In the genomic region with DNA sequence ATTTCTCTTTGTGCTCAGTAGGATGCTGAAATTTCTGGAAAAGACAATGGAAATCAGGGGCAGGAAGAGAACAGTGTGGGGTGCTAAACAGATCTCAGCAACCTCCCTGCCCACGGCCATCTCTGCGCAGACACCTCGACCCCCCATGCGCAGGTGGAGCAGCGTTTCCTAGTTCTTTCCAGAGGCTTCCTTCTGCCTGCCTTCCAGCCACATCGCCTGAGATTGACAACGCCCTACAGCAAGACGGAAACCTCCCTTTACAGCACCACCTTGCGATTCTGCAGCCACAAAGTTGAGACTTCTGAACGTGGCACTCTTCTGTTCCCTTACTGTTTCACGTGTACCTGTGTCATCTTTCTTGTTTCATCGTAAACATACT, we compare ENCODE assay signal across 15 cellular contexts. TPM values are rescaled to one million over a fixed set of nuclear protein-coding genes. Genes with fewer than 3 reads are reported as not detected.
A peak's percentile ranks its signal among the peaks of the same experiment; 100 is the strongest.
DNase-seq lines count a peak whose midpoint lies in the region; ATAC-seq, FAIRE-seq and TF ChIP-seq lines count a peak whose summit lies in the region.
"Had no signal": no experiment of that assay in that cellular context is flagged by ENCODE, and none has a peak within 500 bp of the region (broad histone marks: within the 10 kb centered on the region; RNA-seq: fewer than 3 reads in every experiment).

No MANE protein-coding gene starts in this region.

- peaks cover 3% of the 10 kb centered on the region for H3K36me3 Mint-ChIP-seq in activated T-helper 2 cell treated with anti-CD3 and anti-CD28 coated beads, Interferon-gamma antibody, Interleukin-2, Interleukin-4, amounts not matched to agents 10 μg/mL and 5 μg/mL and 100 μg/mL, durations not matched to agents 14 hours and 24 hours and 36 hours (ENCODE audit: low read depth)
- H3K36me3 Mint-ChIP-seq in naive thymus-derived CD4-positive, alpha-beta T cell: peaks cover 0 to 9% (median 0%) of the 10 kb centered on the region in 5 donors

- H3K4me1 ChIP-seq in SK-N-SH (ENCODE audit: control insufficient read depth in 1 of 2, insufficient read depth in 2 of 2, low read depth in 1 of 2, low read length in 1 of 2): peaks cover 0 to 6% of the 10 kb centered on the region in 2 experiments; a peak in 1 of 4 replicates
- peaks cover 13 to 24% of the 10 kb centered on the region in 2 donors for H3K4me1 ChIP-seq in naive thymus-derived CD4-positive, alpha-beta T cell (ENCODE audit: control insufficient read depth in 2 of 2, insufficient read depth in 2 of 2, low read length in 2 of 2)

- H3K79me2 ChIP-seq in SK-N-SH (ENCODE audit: insufficient read depth): no peaks in the 10 kb centered on the region

- H3K4me3 ChIP-seq in SK-N-SH (ENCODE audit: low read depth in 2 of 2, low read length in 1 of 2): no peak overlapping the region
- H3K4me3 ChIP-seq in naive thymus-derived CD4-positive, alpha-beta T cell (ENCODE audit: low read length): no peak overlapping the region
- H3K4me3 ChIP-seq: cardiac muscle cell had no signal

- H3K36me3 ChIP-seq in SK-N-SH (replicated peaks in 1 of 2; ENCODE audit: control insufficient read depth in 1 of 2, insufficient read depth in 2 of 2, low read length in 1 of 2): no peaks in the 10 kb centered on the region
- no peaks in the 10 kb centered on the region for H3K36me3 ChIP-seq in naive thymus-derived CD4-positive, alpha-beta T cell (ENCODE audit: control insufficient read depth in 2 of 3, insufficient read depth in 3 of 3, low read length in 3 of 3)
- H3K36me3 ChIP-seq: cardiac muscle cell had no signal

- no peaks in the 10 kb centered on the region for H3F3A ChIP-seq in SK-N-SH (replicated peaks; ENCODE audit: insufficient read depth)

- POLR2A ChIA-PET in SK-N-SH (lab: Yijun Ruan, JAX): no interaction called here
- POLR2A ChIA-PET in naive thymus-derived CD4-positive, alpha-beta T cell (lab: Charles Lee): interaction anchor here (1.0 to 3.8 kb wide), 5 partner anchors 33 to 113 kb away, joined by 3 to 22 read pairs (median 4); partner anchors contain the start of genes CASP10 and CFLAR

- ATAC-seq in SK-N-SH treated with all-trans-retinoic acid at 6 μM for 48 hours: no peak
- no peak for ATAC-seq in naive thymus-derived CD4-positive, alpha-beta T cell
- no peak for ATAC-seq in GM21447 (IDR thresholded peaks at IDR 0.05; ENCODE audit: unreplicated experiment)

- no peak for TF ChIP-seq CTCF in SK-N-SH (IDR thresholded peaks at IDR 0.05)
- TF ChIP-seq CTCF in GM13977 (IDR thresholded peaks at IDR 0.05; ENCODE audit: extremely low read depth, insufficient read depth, missing control alignments): no peak

- no peaks in the 10 kb centered on the region for H3K27me3 Mint-ChIP-seq in activated T-helper 2 cell treated with anti-CD3 and anti-CD28 coated beads, Interferon-gamma antibody, Interleukin-2, Interleukin-4, amounts not matched to agents 10 μg/mL and 5 μg/mL and 100 μg/mL, durations not matched to agents 14 hours and 24 hours and 36 hours (ENCODE audit: low read depth)
- H3K27me3 Mint-ChIP-seq in naive thymus-derived CD4-positive, alpha-beta T cell: no peaks in the 10 kb centered on the region

- 76% methylated on average over 12 of the region's 12 CpGs for WGBS in SK-N-SH (ENCODE audit: low lambda C conversion rate)

- H2AFZ ChIP-seq in SK-N-SH (ENCODE audit: low read depth): peak overlapping the region; percentile 17; the same call in 1 of the 2 replicates

- CTCF ChIA-PET in SK-N-SH (lab: Yijun Ruan, JAX): no interaction called here
- CTCF ChIA-PET in naive thymus-derived CD4-positive, alpha-beta T cell (lab: Charles Lee): interaction anchor here (1.8 to 2.2 kb wide), 2 partner anchors 8 to 46 kb away, joined by 6 to 16 read pairs; partner anchors contain the start of gene CASP10

- H3K9me3 Mint-ChIP-seq in activated T-helper 2 cell treated with anti-CD3 and anti-CD28 coated beads, Interferon-gamma antibody, Interleukin-2, Interleukin-4, amounts not matched to agents 10 μg/mL and 5 μg/mL and 100 μg/mL, durations not matched to agents 14 hours and 24 hours and 36 hours: no peaks in the 10 kb centered on the region
- H3K9me3 Mint-ChIP-seq in naive thymus-derived CD4-positive, alpha-beta T cell: peaks cover 0 to 4% (median 0%) of the 10 kb centered on the region in 11 donors
- H3K9me3 Mint-ChIP-seq: neural crest cell had no signal

- peak; percentile 8 for FAIRE-seq in GM19239 (lab: Jason Lieb, UNC)

- in situ Hi-C loops in GM13977 (cut with MboI; ENCODE audit: low pct_unique_long_range_greater_than_20kb, low sequenced_read_pairs, unreplicated experiment): no loop called here

- TF ChIP-seq EP300 in SK-N-SH (IDR thresholded peaks at IDR 0.05; ENCODE audit: borderline replicate concordance in 1 of 2, low read depth in 1 of 2, low read length in 1 of 2): no peak

- no peaks in the 10 kb centered on the region for H3K9me3 ChIP-seq in SK-N-SH
- no peaks in the 10 kb centered on the region for H3K9me3 ChIP-seq in naive thymus-derived CD4-positive, alpha-beta T cell (ENCODE audit: control insufficient read depth in 2 of 3, low read length in 3 of 3)

- peak overlapping the region; percentile 73 for H3K27ac Mint-ChIP-seq in activated T-helper 2 cell treated with anti-CD3 and anti-CD28 coated beads, Interferon-gamma antibody, Interleukin-2, Interleukin-4, amounts not matched to agents 10 μg/mL and 5 μg/mL and 100 μg/mL, durations not matched to agents 14 hours and 24 hours and 36 hours
- peak overlapping the region; percentile 81 to 96 (median 90) for H3K27ac Mint-ChIP-seq in naive thymus-derived CD4-positive, alpha-beta T cell

- no peak overlapping the region for H3K4me3 Mint-ChIP-seq in activated T-helper 2 cell treated with anti-CD3 and anti-CD28 coated beads, Interferon-gamma antibody, Interleukin-2, Interleukin-4, amounts not matched to agents 10 μg/mL and 5 μg/mL and 100 μg/mL, durations not matched to agents 14 hours and 24 hours and 36 hours (ENCODE audit: low read depth)
- H3K4me3 Mint-ChIP-seq in naive thymus-derived CD4-positive, alpha-beta T cell: peak overlapping the region; percentile 25 to 75 (median 70)
- H3K4me3 Mint-ChIP-seq: neural crest cell had no signal

- no peaks in the 10 kb centered on the region for H3K9me2 ChIP-seq in SK-N-SH

- no peak overlapping the region for H3K27ac ChIP-seq in SK-N-SH (ENCODE audit: low read depth in 2 of 2, low read length in 1 of 2)
- H3K27ac ChIP-seq in naive thymus-derived CD4-positive, alpha-beta T cell (ENCODE audit: low read depth, low read length): peak overlapping the region; percentile 15
- H3K27ac ChIP-seq: 22Rv1, cardiac muscle cell had no signal

- peaks cover 37% of the 10 kb centered on the region for H3K4me1 Mint-ChIP-seq in activated T-helper 2 cell treated with anti-CD3 and anti-CD28 coated beads, Interferon-gamma antibody, Interleukin-2, Interleukin-4, amounts not matched to agents 10 μg/mL and 5 μg/mL and 100 μg/mL, durations not matched to agents 14 hours and 24 hours and 36 hours (ENCODE audit: low read depth)
- H3K4me1 Mint-ChIP-seq in naive thymus-derived CD4-positive, alpha-beta T cell: peaks cover 12 to 78% (median 63%) of the 10 kb centered on the region in 7 donors
- H3K4me1 Mint-ChIP-seq: neural crest cell had no signal

- intact Hi-C loops in activated T-helper 2 cell treated with anti-CD3 and anti-CD28 coated beads, Interferon-gamma antibody, Interleukin-2, Interleukin-4, amounts not matched to agents 10 μg/mL and 5 μg/mL and 100 μg/mL, durations not matched to agents 14 hours and 24 hours and 36 hours (cut with micrococcal nuclease): no loop called here
- intact Hi-C loops in naive thymus-derived CD4-positive, alpha-beta T cell (cut with micrococcal nuclease): no loop called here

- no peak overlapping the region for H3K4me2 ChIP-seq in SK-N-SH

- DNase-seq in SK-N-SH (no peak), GM19239 (ENCODE audit: insufficient read length, low spot score) (no peak), GM13977 (ENCODE audit: low spot score) (no peak), hippocampal formation (lab: John Stamatoyannopoulos, UW) (no peak)
- no peak for DNase-seq in activated T-helper 2 cell treated with anti-CD3 and anti-CD28 coated beads, Interferon-gamma antibody, Interleukin-2, Interleukin-4, amounts not matched to agents 10 μg/mL and 5 μg/mL and 100 μg/mL, durations not matched to agents 14 hours and 24 hours and 36 hours (ENCODE audit: low spot score)
- peak in 1 of 9 donors; percentile 11 for DNase-seq in naive thymus-derived CD4-positive, alpha-beta T cell
- DNase-seq: activated gamma-delta T cell, COR-L47, GF-D8, NCI-H2107 had no signal

- no peaks in the 10 kb centered on the region for H3K27me3 ChIP-seq in SK-N-SH (ENCODE audit: insufficient read depth)
- no peaks in the 10 kb centered on the region for H3K27me3 ChIP-seq in naive thymus-derived CD4-positive, alpha-beta T cell (ENCODE audit: control insufficient read depth in 2 of 2, insufficient read depth in 2 of 2, low read length in 2 of 2)

- TF ChIP-seq RAD21 in SK-N-SH (IDR thresholded peaks at IDR 0.05; ENCODE audit: low read length): no peak

- H3K9ac ChIP-seq in SK-N-SH: no peak overlapping the region

- H4K20me1 ChIP-seq in SK-N-SH (ENCODE audit: insufficient read depth): no peaks in the 10 kb centered on the region

TF ChIP-seq in SK-N-SH, 30 proteins besides CTCF, POLR2A, EP300 and RAD21 (continues in another document):
- TF ChIP-seq, protein P1, sequence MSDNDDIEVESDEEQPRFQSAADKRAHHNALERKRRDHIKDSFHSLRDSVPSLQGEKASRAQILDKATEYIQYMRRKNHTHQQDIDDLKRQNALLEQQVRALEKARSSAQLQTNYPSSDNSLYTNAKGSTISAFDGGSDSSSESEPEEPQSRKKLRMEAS (IDR thresholded peaks at IDR 0.05; ENCODE audit: low read depth): no peak

TF ChIP-seq in SK-N-SH treated with all-trans-retinoic acid at 6 μM for 48 hours, 23 proteins besides CTCF, POLR2A, EP300 and RAD21 (continues in another document):
- no peak for TF ChIP-seq ISL1 (CRISPR knock-in tag; IDR thresholded peaks at IDR 0.05)
- no peak for TF ChIP-seq GLIS3 (CRISPR knock-in tag; IDR thresholded peaks at IDR 0.05)
- no peak for TF ChIP-seq SNAI2 (CRISPR knock-in tag; IDR thresholded peaks at IDR 0.05)

RNA-seq across cellular contexts. Expression of gene CASP8, which starts 31.4 kb away (rescaled TPM):
- 13.1 and 15.6 TPM in 2 replicates for polyA plus RNA-seq in SK-N-SH (2012; rRNA removed)
- polyA plus RNA-seq in SK-N-SH (2012; cell fraction: cytosol; rRNA removed): 13.2 and 13.7 TPM in 2 replicates
- polyA plus RNA-seq in SK-N-SH (2012; cell fraction: nucleus; rRNA removed): 14.3 and 25.6 TPM in 2 replicates
- 43.5 and 44.1 TPM in 2 replicates for total RNA-seq in activated T-helper 2 cell treated with anti-CD3 and anti-CD28 coated beads, Interferon-gamma antibody, Interleukin-2, Interleukin-4, amounts not matched to agents 10 μg/mL and 5 μg/mL and 100 μg/mL, durations not matched to agents 14 hours and 24 hours and 36 hours
- 100 to 1,000 TPM in 3 of 5 experiments, 10 to 100 TPM in 2; 84.9 to 159 (median 150) TPM for total RNA-seq in naive thymus-derived CD4-positive, alpha-beta T cell
- 10 to 100 TPM; 38.9 to 78.1 TPM for polyA plus RNA-seq in naive thymus-derived CD4-positive, alpha-beta T cell

RNA-seq across cellular contexts. Expression of gene CASP10, which starts 46.0 kb away (rescaled TPM):
- 0.12 and 0.31 TPM in 2 replicates for polyA plus RNA-seq in SK-N-SH (2012; rRNA removed)
- polyA plus RNA-seq in SK-N-SH (2012; cell fraction: cytosol; rRNA removed): 0.17 and 0.21 TPM in 2 replicates
- polyA plus RNA-seq in SK-N-SH (2012; cell fraction: nucleus; rRNA removed): 0.11 and 0.74 TPM in 2 replicates
- 14.3 and 17.3 TPM in 2 replicates for total RNA-seq in activated T-helper 2 cell treated with anti-CD3 and anti-CD28 coated beads, Interferon-gamma antibody, Interleukin-2, Interleukin-4, amounts not matched to agents 10 μg/mL and 5 μg/mL and 100 μg/mL, durations not matched to agents 14 hours and 24 hours and 36 hours
- total RNA-seq in naive thymus-derived CD4-positive, alpha-beta T cell: 10 to 100 TPM; 29.0 to 49.8 (median 42.9) TPM
- 10 to 100 TPM; 15.9 to 18.9 TPM for polyA plus RNA-seq in naive thymus-derived CD4-positive, alpha-beta T cell
- total RNA-seq: neural crest cell had no signal
